Comparison of ENCODE assay signal across 11 cellular contexts in the genomic region with DNA sequence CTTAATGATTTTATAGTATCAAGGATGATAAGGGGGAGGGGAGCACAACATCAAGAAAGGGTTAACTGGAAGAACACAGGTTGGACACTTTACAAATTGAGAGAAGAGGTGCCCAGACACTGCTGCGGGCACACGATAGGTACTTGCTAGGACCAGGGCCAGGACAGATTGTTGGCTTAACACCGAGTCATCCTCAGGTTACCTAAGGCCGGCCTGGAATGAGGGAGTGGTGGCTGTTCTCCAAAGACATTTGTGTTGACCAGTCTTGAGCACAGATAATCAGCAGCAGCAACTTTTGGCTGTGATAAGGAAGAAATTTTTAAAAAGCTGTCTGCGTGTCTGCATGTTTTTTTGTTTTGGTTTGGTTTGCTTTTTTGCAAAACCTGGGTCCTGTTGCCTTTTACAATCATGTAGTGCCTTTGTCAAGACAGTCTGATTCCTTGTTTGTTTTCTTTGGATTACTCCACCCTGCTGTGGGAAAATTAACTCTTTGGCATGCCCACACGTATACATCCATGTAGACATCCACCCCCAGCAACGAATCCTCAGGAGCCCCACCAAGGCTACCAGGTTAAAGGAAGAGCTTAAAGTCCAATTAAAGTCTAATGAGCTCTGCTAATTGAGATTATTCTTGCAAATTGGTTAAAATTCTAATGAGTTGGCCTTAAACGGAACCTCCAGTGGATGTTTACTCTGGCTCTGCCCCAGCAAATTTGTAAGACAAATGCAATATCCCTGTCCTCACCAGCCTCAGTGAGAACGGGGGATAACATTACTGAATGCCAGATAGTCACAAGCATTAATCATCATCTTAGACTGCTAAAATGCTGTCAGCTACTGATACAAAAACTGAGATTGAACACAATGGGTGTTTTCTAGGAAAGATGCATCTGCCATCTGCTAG.
DNase-seq lines count a peak whose midpoint lies in the region; ATAC-seq, FAIRE-seq and TF ChIP-seq lines count a peak whose summit lies in the region.
"Had no signal": no experiment of that assay in that cellular context is flagged by ENCODE, and none has a peak within 500 bp of the region (broad histone marks: within the 10 kb centered on the region; RNA-seq: fewer than 3 reads in every experiment).

No MANE protein-coding gene starts in this region.

- H3K4ac ChIP-seq in H1 (replicated peaks; ENCODE audit: insufficient read length, low read depth, low read length) = no peak overlapping the region

- CTCF ChIA-PET in H1 (lab: Charles Lee; ENCODE audit: partially characterized antibody) = interaction anchor here (0.7 to 1.4 kb wide), 5 partner anchors 11 to 324 kb away, joined by 3 to 8 read pairs (median 3); no protein-coding TSS in a partner anchor

- no peaks in the 10 kb centered on the region for H3K27me3 ChIP-seq in H1 (replicated peaks in 1 of 4; ENCODE audit: control insufficient read depth in 3 of 4, extremely low read depth in 1 of 4, insufficient read depth in 3 of 4, low read length in 3 of 4)
- H3K27me3 ChIP-seq: upper lobe of right lung had no signal

- no peaks in the 10 kb centered on the region for H3K79me1 ChIP-seq in H1 (ENCODE audit: low read depth, low read length)

- no peaks in the 10 kb centered on the region for H4K20me1 ChIP-seq in H1 (replicated peaks in 1 of 2; ENCODE audit: control insufficient read depth in 1 of 2, insufficient read depth in 2 of 2, low read length in 2 of 2)

- H3K4me1 ChIP-seq in H1 (replicated peaks in 1 of 4; ENCODE audit: control insufficient read depth in 3 of 4, insufficient read depth in 4 of 4, low read length in 3 of 4) = peaks cover 0 to 6% (median 2%) of the 10 kb centered on the region in 4 experiments; a peak in 1 of 7 replicates
- H3K4me1 ChIP-seq: upper lobe of right lung had no signal

- H3K14ac ChIP-seq in H1 (ENCODE audit: insufficient read length) = no peak overlapping the region

- H3K27ac Mint-ChIP-seq in activated CD4-positive, alpha-beta T cell treated with anti-CD3 and anti-CD28 coated beads, Interleukin-2, amount 10 ng/mL, durations not matched to agents 24 days and 14 days = no peak overlapping the region
- H3K27ac Mint-ChIP-seq: activated naive CD4-positive, alpha-beta T cell treated with anti-CD3 and anti-CD28 coated beads, Interleukin-2, amount 10 ng/mL, durations not matched to agents 7 days and 5 days had no signal

- no peak for TF ChIP-seq POLR2A in H1 (IDR thresholded peaks at IDR 0.05; ENCODE audit: control extremely low read depth in 1 of 2, low read depth in 2 of 2, low read length in 2 of 2)

- POLR2A ChIA-PET in H1 (lab: Charles Lee; ENCODE audit: partially characterized antibody) = no interaction called here

- no peak overlapping the region for H2BK15ac ChIP-seq in H1 (ENCODE audit: low read length)

- H2BK12ac ChIP-seq in H1 (ENCODE audit: low read depth, low read length) = no peak overlapping the region

- no peak for TF ChIP-seq RAD21 in H1 (IDR thresholded peaks at IDR 0.05 in 1 of 2, conservative IDR thresholded peaks at IDR 0.05 in 1 of 2; ENCODE audit: low read depth in 2 of 2, low read length in 2 of 2)

- H3K27me3 Mint-ChIP-seq in activated CD4-positive, alpha-beta T cell treated with anti-CD3 and anti-CD28 coated beads, Interleukin-2, amount 10 ng/mL, durations not matched to agents 24 days and 14 days = no peaks in the 10 kb centered on the region
- H3K27me3 Mint-ChIP-seq: activated naive CD4-positive, alpha-beta T cell treated with anti-CD3 and anti-CD28 coated beads, Interleukin-2, amount 10 ng/mL, durations not matched to agents 7 days and 5 days had no signal

- no peak for ATAC-seq in HG03039 (IDR thresholded peaks at IDR 0.05; ENCODE audit: unreplicated experiment)
- ATAC-seq in HG02571 (IDR thresholded peaks at IDR 0.05; ENCODE audit: unreplicated experiment) = no peak
- ATAC-seq: upper lobe of right lung had no signal

- H3K79me2 ChIP-seq in H1 (ENCODE audit: control insufficient read depth in 1 of 2, insufficient read depth in 2 of 2, low read length in 2 of 2) = no peaks in the 10 kb centered on the region

- H3K9me3 ChIP-seq in H1 (ENCODE audit: insufficient read depth in 2 of 2, low read depth in 1 of 2, low read length in 1 of 2) = no peaks in the 10 kb centered on the region; a peak in 1 of 4 replicates
- H3K9me3 ChIP-seq: upper lobe of right lung had no signal

- H3K23me2 ChIP-seq in H1 (ENCODE audit: low read depth, low read length) = no peaks in the 10 kb centered on the region

- H3K27ac ChIP-seq in H1 (ENCODE audit: low read depth, low read length) = no peak overlapping the region
- H3K27ac ChIP-seq: upper lobe of right lung had no signal

- H2BK5ac ChIP-seq in H1 (ENCODE audit: low read depth, low read length) = no peak overlapping the region

- no peaks in the 10 kb centered on the region for H3K36me3 Mint-ChIP-seq in activated CD4-positive, alpha-beta T cell treated with anti-CD3 and anti-CD28 coated beads, Interleukin-2, amount 10 ng/mL, durations not matched to agents 24 days and 14 days (ENCODE audit: low read depth)
- H3K36me3 Mint-ChIP-seq: activated naive CD4-positive, alpha-beta T cell treated with anti-CD3 and anti-CD28 coated beads, Interleukin-2, amount 10 ng/mL, durations not matched to agents 7 days and 5 days had no signal

- no peak for FAIRE-seq in H1 (lab: Jason Lieb, UNC)

- no peak overlapping the region for H4K8ac ChIP-seq in H1 (ENCODE audit: extremely low read depth, insufficient read depth, low read length)

- no peak overlapping the region for H3K56ac ChIP-seq in H1 (replicated peaks; ENCODE audit: insufficient read length, low read depth, low read length)

- DNase-seq in GM03348 (ENCODE audit: low spot score) (peak; percentile 16), NCI-H345 treated with DMSO at 0.1 percent for 48 hours (lab: John Stamatoyannopoulos, UW; ENCODE audit: unreplicated experiment) (peak; percentile 21), H1 (ENCODE audit: low read depth in 1 of 2, low spot score in 2 of 2) (no peak), renal cortical epithelial cell (ENCODE audit: low read depth) (peak; percentile 49)
- DNase-seq in activated CD4-positive, alpha-beta T cell treated with anti-CD3 and anti-CD28 coated beads, Interleukin-2, amount 50 U/mL, for 48 hours = no peak
- no peak for DNase-seq in activated CD4-positive, alpha-beta T cell treated with anti-CD3 and anti-CD28 coated beads, Interleukin-2, amount 10 ng/mL, durations not matched to agents 24 days and 14 days
- DNase-seq: activated naive CD4-positive, alpha-beta T cell treated with anti-CD3 and anti-CD28 coated beads, Interleukin-2, amount 10 ng/mL, durations not matched to agents 7 days and 5 days; T-helper 2 cell; upper lobe of right lung had no signal

- TF ChIP-seq CTCF in H1 (IDR thresholded peaks at IDR 0.05; ENCODE audit: control extremely low read depth in 1 of 3, insufficient read depth in 1 of 3, low read depth in 1 of 3, low read length in 3 of 3) = no peak

- no peak overlapping the region for H3K4me2 ChIP-seq in H1 (ENCODE audit: insufficient read depth in 1 of 2, low read depth in 2 of 2, low read length in 2 of 2)

- H2BK120ac ChIP-seq in H1 (replicated peaks; ENCODE audit: low read depth, low read length) = no peak overlapping the region

- no peak overlapping the region; the same call in 1 of the 2 replicates for H2AK5ac ChIP-seq in H1 (ENCODE audit: low read depth, low read length)

- intact Hi-C loops in activated CD4-positive, alpha-beta T cell treated with anti-CD3 and anti-CD28 coated beads, Interleukin-2, amount 10 ng/mL, durations not matched to agents 24 days and 14 days (cut with micrococcal nuclease) = no loop called here

- H3K18ac ChIP-seq in H1 (ENCODE audit: extremely low read depth, low read length) = no peak overlapping the region

- no peak overlapping the region for H4K5ac ChIP-seq in H1 (ENCODE audit: insufficient read length, low read depth, low read length)

- H2BK20ac ChIP-seq in H1 (ENCODE audit: low read length) = no peak overlapping the region

- no peak overlapping the region for H3K9ac ChIP-seq in H1 (replicated peaks in 1 of 4; ENCODE audit: extremely low read depth in 1 of 4, low read depth in 3 of 4, low read length in 3 of 4)

- no peak for TF ChIP-seq EP300 in H1 (IDR thresholded peaks at IDR 0.05; ENCODE audit: borderline replicate concordance in 1 of 2, low read depth in 2 of 2, low read length in 2 of 2)

- H3K4me3 Mint-ChIP-seq in activated CD4-positive, alpha-beta T cell treated with anti-CD3 and anti-CD28 coated beads, Interleukin-2, amount 10 ng/mL, durations not matched to agents 24 days and 14 days = no peak overlapping the region
- H3K4me3 Mint-ChIP-seq: activated naive CD4-positive, alpha-beta T cell treated with anti-CD3 and anti-CD28 coated beads, Interleukin-2, amount 10 ng/mL, durations not matched to agents 7 days and 5 days had no signal

- no peaks in the 10 kb centered on the region for H3K9me3 Mint-ChIP-seq in activated CD4-positive, alpha-beta T cell treated with anti-CD3 and anti-CD28 coated beads, Interleukin-2, amount 10 ng/mL, durations not matched to agents 24 days and 14 days

- no peak overlapping the region for H4K91ac ChIP-seq in H1 (replicated peaks; ENCODE audit: insufficient read length, low read length)

- H2AFZ ChIP-seq in H1 (ENCODE audit: low read length) = 0 out of 2 replicates have a peak overlapping the region, but pooled peaks have one; percentile 39

- 86% methylated on average over 7 of the region's 9 CpGs; no CpG with 5 or more reads in 1 of the 2 experiments for WGBS in H1 (ENCODE audit: extremely low coverage in 1 of 2, insufficient coverage in 1 of 2, insufficient read length in 1 of 2, insufficient replicate concordance in 2 of 2, low coverage in 1 of 2, low lambda C conversion rate in 2 of 2, missing lambda C conversion rate in 1 of 2), 2 experiments

- no peak overlapping the region for H3K23ac ChIP-seq in H1 (ENCODE audit: insufficient read length)

- no peaks in the 10 kb centered on the region for H3K4me1 Mint-ChIP-seq in activated CD4-positive, alpha-beta T cell treated with anti-CD3 and anti-CD28 coated beads, Interleukin-2, amount 10 ng/mL, durations not matched to agents 24 days and 14 days
- H3K4me1 Mint-ChIP-seq: activated naive CD4-positive, alpha-beta T cell treated with anti-CD3 and anti-CD28 coated beads, Interleukin-2, amount 10 ng/mL, durations not matched to agents 7 days and 5 days had no signal

- no peaks in the 10 kb centered on the region for H3K36me3 ChIP-seq in H1 (ENCODE audit: control insufficient read depth in 2 of 4, insufficient read depth in 4 of 4, low read length in 3 of 4)
- H3K36me3 ChIP-seq: upper lobe of right lung had no signal

- no peak overlapping the region for H3K4me3 ChIP-seq in H1 (ENCODE audit: extremely low read depth in 1 of 4, insufficient read depth in 2 of 4, low read depth in 3 of 4, low read length in 4 of 4)
- H3K4me3 ChIP-seq: upper lobe of right lung had no signal

TF ChIP-seq in H1, 55 proteins besides CTCF, POLR2A, EP300 and RAD21 (continues in another document):
- TF ChIP-seq, protein P1, sequence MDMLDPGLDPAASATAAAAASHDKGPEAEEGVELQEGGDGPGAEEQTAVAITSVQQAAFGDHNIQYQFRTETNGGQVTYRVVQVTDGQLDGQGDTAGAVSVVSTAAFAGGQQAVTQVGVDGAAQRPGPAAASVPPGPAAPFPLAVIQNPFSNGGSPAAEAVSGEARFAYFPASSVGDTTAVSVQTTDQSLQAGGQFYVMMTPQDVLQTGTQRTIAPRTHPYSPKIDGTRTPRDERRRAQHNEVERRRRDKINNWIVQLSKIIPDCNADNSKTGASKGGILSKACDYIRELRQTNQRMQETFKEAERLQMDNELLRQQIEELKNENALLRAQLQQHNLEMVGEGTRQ (IDR thresholded peaks at IDR 0.05; ENCODE audit: low read length) = no peak

Comparison
In these comparisons a context has a peak if more than half of its experiments do, and no peak if none do; other contexts are left out.
1. DNase-seq: peak in GM03348 (single experiment), NCI-H345 treated with DMSO at 0.1 percent for 48 hours (single experiment) and renal cortical epithelial cell (single experiment); none in H1 (0 of 2), activated CD4-positive, alpha-beta T cell treated with anti-CD3 and anti-CD28 coated beads, Interleukin-2, amount 50 U/mL, for 48 hours (0 of 2) and activated CD4-positive, alpha-beta T cell treated with anti-CD3 and anti-CD28 coated beads, Interleukin-2, amount 10 ng/mL, durations not matched to agents 24 days and 14 days (single experiment).